1 cellular context compared by ENCODE assay signal in the genomic region with DNA sequence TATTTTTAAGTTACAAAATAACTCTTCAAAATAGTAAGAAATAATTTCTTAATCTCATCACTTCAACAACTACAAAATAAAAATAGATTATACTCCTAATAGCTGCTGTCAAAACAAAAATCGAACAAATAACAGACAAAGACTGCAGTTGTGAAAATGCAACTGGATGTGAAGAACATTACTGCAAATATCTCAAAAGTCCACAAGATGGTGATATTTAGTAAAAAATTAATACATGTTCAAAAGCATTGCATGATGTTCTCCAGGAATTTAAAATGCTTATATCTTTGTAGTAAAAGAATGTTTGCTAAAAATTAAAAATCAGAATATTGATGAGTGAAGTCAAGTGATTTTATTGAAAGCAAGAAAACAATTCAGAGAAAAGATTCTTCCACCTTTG.
TF ChIP-seq lines count a peak whose summit lies in the region.

No MANE protein-coding gene starts in this region.

TF ChIP-seq in HCT116, 20 proteins besides CTCF, POLR2A, EP300 and RAD21 (continued from another document):
- TF ChIP-seq, protein P1, sequence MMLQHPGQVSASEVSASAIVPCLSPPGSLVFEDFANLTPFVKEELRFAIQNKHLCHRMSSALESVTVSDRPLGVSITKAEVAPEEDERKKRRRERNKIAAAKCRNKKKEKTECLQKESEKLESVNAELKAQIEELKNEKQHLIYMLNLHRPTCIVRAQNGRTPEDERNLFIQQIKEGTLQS (IDR thresholded peaks at IDR 0.05) = no peak
- TF ChIP-seq CBX3 (IDR thresholded peaks at IDR 0.05; ENCODE audit: low read depth) (no peak), SIN3A (IDR thresholded peaks at IDR 0.05; ENCODE audit: low read depth) (no peak)
TF ChIP-seq in HCT116: peak in this region for 0.
